ENCODE assay signal across 22 cellular contexts in genomic region chr16:79876332-79876730, GRCh38.
DNase-seq lines count a peak whose midpoint lies in the region; ATAC-seq, FAIRE-seq and TF ChIP-seq lines count a peak whose summit lies in the region.
"Had no signal": no experiment of that assay in that cellular context is flagged by ENCODE, and none has a peak within 500 bp of the region (broad histone marks: within the 10 kb centered on the region; RNA-seq: fewer than 3 reads in every experiment).

No MANE protein-coding gene starts in this region.

- CTCF ChIA-PET in K562 (lab: Yijun Ruan, JAX; ENCODE audit: low intra/inter-chr PET ratio) = no interaction called here
- CTCF ChIA-PET in SK-N-SH (lab: Yijun Ruan, JAX) = interaction anchor here (1.4 kb wide), 1 partner anchor 14 kb away, joined by 3 read pairs; no protein-coding TSS in a partner anchor

- H3K27ac ChIP-seq in K562 (ENCODE audit: extremely low read depth, low read depth, low read length) = no peak overlapping the region
- no peak overlapping the region for H3K27ac ChIP-seq in lower lobe of right lung
- H3K27ac ChIP-seq in SK-N-SH (ENCODE audit: low read depth in 2 of 2, low read length in 1 of 2) = no peak overlapping the region
- H3K27ac ChIP-seq: epithelial cell of prostate, foreskin keratinocyte had no signal

- no peaks in the 10 kb centered on the region for H3K9me3 ChIP-seq in K562 (replicated peaks; ENCODE audit: control insufficient read depth, insufficient read depth, low read depth, low read length)
- no peaks in the 10 kb centered on the region for H3K9me3 ChIP-seq in lower lobe of right lung
- no peaks in the 10 kb centered on the region for H3K9me3 ChIP-seq in SK-N-SH

- TF ChIP-seq CTCF in K562 (IDR thresholded peaks at IDR 0.05 in 2 of 3, conservative IDR thresholded peaks at IDR 0.05 in 1 of 3; ENCODE audit: insufficient read depth in 2 of 3, low read depth in 1 of 3, low read length in 3 of 3) (no peak), osteocyte (IDR thresholded peaks at IDR 0.05) (no peak), lower lobe of right lung (IDR thresholded peaks at IDR 0.05) (no peak), SK-N-SH (IDR thresholded peaks at IDR 0.05) (no peak)

- TF ChIP-seq RAD21 in K562 (CRISPR knock-in tag; conservative IDR thresholded peaks at IDR 0.05 in 1 of 2, IDR thresholded peaks at IDR 0.05 in 1 of 2) = no peak
- TF ChIP-seq RAD21 in SK-N-SH (IDR thresholded peaks at IDR 0.05; ENCODE audit: low read length) = no peak

- ATAC-seq in GM18511 (IDR thresholded peaks at IDR 0.05; ENCODE audit: unreplicated experiment) = peak; percentile 74
- ATAC-seq in GM21717 (IDR thresholded peaks at IDR 0.05; ENCODE audit: unreplicated experiment) = peak; percentile 68
- ATAC-seq in HG03039 (IDR thresholded peaks at IDR 0.05; ENCODE audit: unreplicated experiment) = peak; percentile 62
- ATAC-seq in K562 = peak; percentile 26
- ATAC-seq in lower lobe of right lung = no peak
- ATAC-seq: foreskin keratinocyte, sciatic nerve, T-helper 17 cell had no signal

- no peaks in the 10 kb centered on the region for H3F3A ChIP-seq in SK-N-SH (replicated peaks; ENCODE audit: insufficient read depth)

- no TSS peak for BruUV-seq in K562 (replicated peaks; lab: Mats Ljungman, UMichigan)

- H3K4me1 Mint-ChIP-seq in osteocyte (ENCODE audit: unreplicated experiment) = no peaks in the 10 kb centered on the region
- H3K4me1 Mint-ChIP-seq: CD4-positive, alpha-beta memory T cell; memory B cell had no signal

- H3K9me3 Mint-ChIP-seq in osteocyte (ENCODE audit: unreplicated experiment) = no peaks in the 10 kb centered on the region
- H3K9me3 Mint-ChIP-seq: memory B cell had no signal

- no peaks in the 10 kb centered on the region for H3K27me3 Mint-ChIP-seq in osteocyte (ENCODE audit: unreplicated experiment)

- WGBS in K562 (ENCODE audit: insufficient coverage, low coverage, missing lambda C conversion rate) = 41% methylated on average over 3 of the region's 3 CpGs
- WGBS in SK-N-SH (ENCODE audit: low lambda C conversion rate) = 39% methylated on average over 3 of the region's 3 CpGs

- H3K4me2 ChIP-seq in K562 (ENCODE audit: insufficient read depth, low read length) (no peak overlapping the region), SK-N-SH (no peak overlapping the region)

- no peak for DNase-seq in K562 (ENCODE audit: extremely low read depth in 1 of 4, low spot score in 3 of 4)
- no peak for DNase-seq in osteocyte (ENCODE audit: extremely low spot score, unreplicated experiment)
- no peak for DNase-seq in lower lobe of right lung
- DNase-seq in SK-N-SH = no peak
- DNase-seq in MV-4-11 (lab: John Stamatoyannopoulos, UW) = no peak
- DNase-seq: activated CD4-positive, alpha-beta T cell treated with anti-CD3 and anti-CD28 coated beads, Interleukin-2, amount 50 U/mL, for 1 hour; activated naive CD4-positive, alpha-beta T cell; caudate nucleus; CD4-positive, alpha-beta memory T cell; foreskin keratinocyte; kidney; NCI-H1417 treated with DMSO at 0.1 percent for 48 hours; SIG-M5; stimulated activated naive CD4-positive, alpha-beta T cell treated with Interleukin-2 at 50 U/mL for 16 hours; T-helper 17 cell; trophoblast cell had no signal

- no peak overlapping the region for H3K27ac Mint-ChIP-seq in osteocyte (ENCODE audit: unreplicated experiment)
- H3K27ac Mint-ChIP-seq: CD4-positive, alpha-beta memory T cell; memory B cell; T-helper 17 cell had no signal

- H4K20me1 ChIP-seq in K562 (replicated peaks; ENCODE audit: control insufficient read depth, insufficient read depth, low read length) = no peaks in the 10 kb centered on the region
- H4K20me1 ChIP-seq in SK-N-SH (ENCODE audit: insufficient read depth) = no peaks in the 10 kb centered on the region

- H3K79me2 ChIP-seq in K562 (ENCODE audit: control insufficient read depth, insufficient read depth, low read length) (no peaks in the 10 kb centered on the region), SK-N-SH (ENCODE audit: insufficient read depth) (no peaks in the 10 kb centered on the region)

- H3K9me2 ChIP-seq in SK-N-SH = no peaks in the 10 kb centered on the region

- intact Hi-C loops in K562 (cut with micrococcal nuclease) (no loop called here), lower lobe of right lung (cut with DNase I) (no loop called here)

- H3K4me1 ChIP-seq in K562 (replicated peaks in 1 of 2; ENCODE audit: control insufficient read depth in 2 of 2, insufficient read depth in 2 of 2, low read length in 2 of 2) (peaks cover 21 to 31% of the 10 kb centered on the region in 2 experiments), lower lobe of right lung (no peaks in the 10 kb centered on the region), SK-N-SH (ENCODE audit: control insufficient read depth in 1 of 2, insufficient read depth in 2 of 2, low read depth in 1 of 2, low read length in 1 of 2) (no peaks in the 10 kb centered on the region)
- H3K4me1 ChIP-seq: foreskin keratinocyte had no signal

- in situ Hi-C loops in K562 (cut with MboI) = no loop called here

- TF ChIP-seq POLR2A in K562 (conservative IDR thresholded peaks at IDR 0.05) = no peak

- POLR2A ChIA-PET in K562 (lab: Yijun Ruan, JAX) (interaction anchor here (0.8 to 1.0 kb wide), 2 partner anchors 9 to 11 kb away, joined by 3 to 4 read pairs; no protein-coding TSS in a partner anchor), SK-N-SH (lab: Yijun Ruan, JAX) (no interaction called here)

- H3K36me3 Mint-ChIP-seq in osteocyte (ENCODE audit: unreplicated experiment) = no peaks in the 10 kb centered on the region
- H3K36me3 Mint-ChIP-seq: CD4-positive, alpha-beta memory T cell; memory B cell had no signal

- H3K4me3 Mint-ChIP-seq in osteocyte (ENCODE audit: unreplicated experiment) = no peak overlapping the region
- H3K4me3 Mint-ChIP-seq: CD4-positive, alpha-beta memory T cell; memory B cell; T-helper 17 cell had no signal

- peak overlapping the region; percentile 73 for H2AFZ ChIP-seq in K562 (ENCODE audit: low read depth, low read length)
- H2AFZ ChIP-seq in SK-N-SH (ENCODE audit: low read depth) = no peak overlapping the region

- no peaks in the 10 kb centered on the region for H3K27me3 ChIP-seq in K562 (ENCODE audit: control insufficient read depth in 2 of 2, insufficient read depth in 2 of 2, low read length in 2 of 2)
- no peaks in the 10 kb centered on the region for H3K27me3 ChIP-seq in lower lobe of right lung (ENCODE audit: low read depth)
- H3K27me3 ChIP-seq in SK-N-SH (ENCODE audit: insufficient read depth) = no peaks in the 10 kb centered on the region
- H3K27me3 ChIP-seq: foreskin keratinocyte had no signal

- FAIRE-seq in K562 (lab: Jason Lieb, UNC) = peak; percentile 57
- FAIRE-seq: kidney had no signal

- H3K4me3 ChIP-seq in K562 = no peak overlapping the region
- no peak overlapping the region for H3K4me3 ChIP-seq in lower lobe of right lung
- no peak overlapping the region for H3K4me3 ChIP-seq in SK-N-SH (ENCODE audit: low read depth in 2 of 2, low read length in 1 of 2)

- TF ChIP-seq EP300 in K562 (IDR thresholded peaks at IDR 0.05; ENCODE audit: low read length) = no peak
- no peak for TF ChIP-seq EP300 in SK-N-SH (IDR thresholded peaks at IDR 0.05; ENCODE audit: borderline replicate concordance in 1 of 2, low read depth in 1 of 2, low read length in 1 of 2)

- H3K9ac ChIP-seq in K562 (ENCODE audit: insufficient read depth in 1 of 2, low read depth in 2 of 2, low read length in 2 of 2) = no peak overlapping the region
- H3K9ac ChIP-seq in SK-N-SH = no peak overlapping the region

- H3K36me3 ChIP-seq in K562 (ENCODE audit: control insufficient read depth, insufficient read depth, low read length) (no peaks in the 10 kb centered on the region; the same call in 2 of the 3 replicates), lower lobe of right lung (no peaks in the 10 kb centered on the region), SK-N-SH (replicated peaks in 1 of 2; ENCODE audit: control insufficient read depth in 1 of 2, insufficient read depth in 2 of 2, low read length in 1 of 2) (no peaks in the 10 kb centered on the region)

- no peaks in the 10 kb centered on the region for H3K9me1 ChIP-seq in K562 (ENCODE audit: control insufficient read depth, insufficient read depth, low read length)

TF ChIP-seq in K562, 482 proteins besides CTCF, POLR2A, EP300 and RAD21 (continues in another document):
- TF ChIP-seq TRIM24 (IDR thresholded peaks at IDR 0.05) (no peak), ZNF408 (CRISPR knock-in tag; IDR thresholded peaks at IDR 0.05; ENCODE audit: low read depth) (no peak), RAD51 (IDR thresholded peaks at IDR 0.05; ENCODE audit: borderline replicate concordance, low read depth) (no peak)

TF ChIP-seq in SK-N-SH, 30 proteins besides CTCF, POLR2A, EP300 and RAD21:
- TF ChIP-seq RCOR1 (IDR thresholded peaks at IDR 0.05; ENCODE audit: low read length) (no peak), NRF1 (IDR thresholded peaks at IDR 0.05; ENCODE audit: low read depth, low read length) (no peak), MXI1 (IDR thresholded peaks at IDR 0.05; ENCODE audit: low read depth, low read length) (no peak), GABPA (IDR thresholded peaks at IDR 0.05; ENCODE audit: low read depth) (no peak), FOXJ3 (CRISPR knock-in tag; IDR thresholded peaks at IDR 0.05) (no peak), TAF1 (IDR thresholded peaks at IDR 0.05; ENCODE audit: borderline replicate concordance, low read depth, low read length) (no peak), FOSL2 (IDR thresholded peaks at IDR 0.05; ENCODE audit: borderline replicate concordance, low read depth) (no peak), TEAD4 (IDR thresholded peaks at IDR 0.05; ENCODE audit: borderline replicate concordance, insufficient read depth) (no peak)
- TF ChIP-seq, protein P1, sequence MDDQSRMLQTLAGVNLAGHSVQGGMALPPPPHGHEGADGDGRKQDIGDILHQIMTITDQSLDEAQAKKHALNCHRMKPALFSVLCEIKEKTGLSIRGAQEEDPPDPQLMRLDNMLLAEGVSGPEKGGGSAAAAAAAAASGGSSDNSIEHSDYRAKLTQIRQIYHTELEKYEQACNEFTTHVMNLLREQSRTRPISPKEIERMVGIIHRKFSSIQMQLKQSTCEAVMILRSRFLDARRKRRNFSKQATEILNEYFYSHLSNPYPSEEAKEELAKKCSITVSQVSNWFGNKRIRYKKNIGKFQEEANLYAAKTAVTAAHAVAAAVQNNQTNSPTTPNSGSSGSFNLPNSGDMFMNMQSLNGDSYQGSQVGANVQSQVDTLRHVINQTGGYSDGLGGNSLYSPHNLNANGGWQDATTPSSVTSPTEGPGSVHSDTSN (IDR thresholded peaks at IDR 0.05) = no peak

Comparison
In these comparisons a context has a peak if more than half of its experiments do, and no peak if none do; other contexts are left out.
1. ATAC-seq: peak in GM18511 (single experiment), GM21717 (single experiment), HG03039 (single experiment) and K562 (single experiment); none in lower lobe of right lung (0 of 2).